25 cellular contexts compared by ENCODE assay signal in genomic region chr6:117025310-117025709, GRCh38.
"Had no signal": no experiment of that assay in that cellular context is flagged by ENCODE, and none has a peak within 500 bp of the region (broad histone marks: within the 10 kb centered on the region; RNA-seq: fewer than 3 reads in every experiment).

No MANE protein-coding gene starts in this region.

- FAIRE-seq: bronchial epithelial cell, TTC549 had no signal

- H3K4me1 Mint-ChIP-seq: activated naive CD4-positive, alpha-beta T cell treated with anti-CD3 and anti-CD28 coated beads, Interleukin-2, amount 50 U/mL, for 24 hours; activated naive CD8-positive, alpha-beta T cell treated with anti-CD3 and anti-CD28 coated beads, Interleukin-2, amount 50 U/mL, for 24 hours had no signal

- H3K27me3 Mint-ChIP-seq: activated naive CD4-positive, alpha-beta T cell treated with anti-CD3 and anti-CD28 coated beads, Interleukin-2, amount 50 U/mL, for 24 hours; activated naive CD8-positive, alpha-beta T cell treated with anti-CD3 and anti-CD28 coated beads, Interleukin-2, amount 50 U/mL, for 24 hours had no signal

- H3K27ac Mint-ChIP-seq: activated CD8-positive, alpha-beta T cell treated with anti-CD3 and anti-CD28 coated beads, Interleukin-2, amount 10 ng/mL, durations not matched to agents 7 days and 5 days; activated naive CD4-positive, alpha-beta T cell treated with anti-CD3 and anti-CD28 coated beads, Interleukin-2, amount 50 U/mL, for 24 hours; activated naive CD8-positive, alpha-beta T cell treated with anti-CD3 and anti-CD28 coated beads, Interleukin-2, amount 50 U/mL, for 24 hours had no signal

- H3K9me3 ChIP-seq: ascending aorta, body of pancreas had no signal

- DNase-seq: activated CD4-positive, alpha-beta T cell treated with anti-CD3 and anti-CD28 coated beads for 4 hours; activated CD4-positive, alpha-beta T cell treated with anti-CD3 and anti-CD28 coated beads, Interleukin-2, amount 50 U/mL, for 4 hours; activated CD8-positive, alpha-beta memory T cell treated with anti-CD3 and anti-CD28 coated beads, Interleukin-2, amount 50 U/mL, for 48 hours; activated CD8-positive, alpha-beta T cell treated with anti-CD3 and anti-CD28 coated beads, Interleukin-2, amount 10 ng/mL, durations not matched to agents 7 days and 5 days; activated naive CD8-positive, alpha-beta T cell treated with anti-CD3 and anti-CD28 coated beads, Interleukin-2, amount 50 U/mL, for 24 hours; activated T-cell treated with anti-CD3 and anti-CD28 coated beads, Interleukin-2, amount 50 U/mL, for 1 hour; amniotic stem cell; body of pancreas; central memory CD4-positive, alpha-beta T cell; MM.1S; NCI-H1105; NCI-H1436; NCI-H1694 treated with DMSO at 0.1 percent for 48 hours; NCI-H345; NCI-H510A; NCI-H526 treated with DMSO at 0.1 percent for 48 hours; NCI-H82; SIG-M5; T-helper 2 cell; T1000 had no signal

- H3K9me3 Mint-ChIP-seq: activated naive CD4-positive, alpha-beta T cell treated with anti-CD3 and anti-CD28 coated beads, Interleukin-2, amount 50 U/mL, for 24 hours; activated naive CD8-positive, alpha-beta T cell treated with anti-CD3 and anti-CD28 coated beads, Interleukin-2, amount 50 U/mL, for 24 hours had no signal

- H3K36me3 ChIP-seq: ascending aorta had no signal

- H3K4me1 ChIP-seq: ascending aorta, body of pancreas had no signal

- H3K4me3 Mint-ChIP-seq: activated CD8-positive, alpha-beta T cell treated with anti-CD3 and anti-CD28 coated beads, Interleukin-2, amount 10 ng/mL, durations not matched to agents 7 days and 5 days; activated naive CD4-positive, alpha-beta T cell treated with anti-CD3 and anti-CD28 coated beads, Interleukin-2, amount 50 U/mL, for 24 hours; activated naive CD8-positive, alpha-beta T cell treated with anti-CD3 and anti-CD28 coated beads, Interleukin-2, amount 50 U/mL, for 24 hours had no signal

- H3K27ac ChIP-seq: ascending aorta, body of pancreas, VCaP had no signal

- H3K4me3 ChIP-seq: ascending aorta, body of pancreas had no signal

- H3K36me3 Mint-ChIP-seq: activated naive CD4-positive, alpha-beta T cell treated with anti-CD3 and anti-CD28 coated beads, Interleukin-2, amount 50 U/mL, for 24 hours had no signal

- H3K27me3 ChIP-seq: ascending aorta, body of pancreas had no signal

- ATAC-seq: activated CD8-positive, alpha-beta T cell treated with anti-CD3 and anti-CD28 coated beads, Interleukin-2, amount 10 ng/mL, durations not matched to agents 7 days and 5 days; activated naive CD8-positive, alpha-beta T cell treated with anti-CD3 and anti-CD28 coated beads, Interleukin-2, amount 50 U/mL, for 24 hours; body of pancreas had no signal
